Comparison of ENCODE assay signal across 11 cellular contexts in genomic region chr5:172414618-172415599, GRCh38. TPM values are rescaled to one million over a fixed set of nuclear protein-coding genes. Genes with fewer than 3 reads are reported as not detected.
DNase-seq lines count a peak whose midpoint lies in the region; ATAC-seq and TF ChIP-seq lines count a peak whose summit lies in the region.
"Had no signal": no experiment of that assay in that cellular context is flagged by ENCODE, and none has a peak within 500 bp of the region (broad histone marks: within the 10 kb centered on the region; RNA-seq: fewer than 3 reads in every experiment).

No MANE protein-coding gene starts in this region.

- TF ChIP-seq POLR2A in adrenal gland (IDR thresholded peaks at IDR 0.05), result peak in 1 of 2 donors; percentile 68
- no peak for TF ChIP-seq POLR2A in stomach (IDR thresholded peaks at IDR 0.05)

- H3K4me1 ChIP-seq in GM23338 (ENCODE audit: insufficient read depth) (peaks cover 4% of the 10 kb centered on the region; the same call in 1 of the 2 replicates), adrenal gland (replicated peaks in 1 of 2) (peaks cover 77 to 87% of the 10 kb centered on the region in 2 donors), stomach (peaks cover 31 to 83% (median 59%) of the 10 kb centered on the region in 4 donors)

- H3K36me3 ChIP-seq in GM23338 (ENCODE audit: insufficient read depth) (no peaks in the 10 kb centered on the region; the same call in none of the 2 replicates), adrenal gland (replicated peaks in 1 of 2) (no peaks in the 10 kb centered on the region), stomach (peaks cover 0 to 6% (median 0%) of the 10 kb centered on the region in 4 donors)

- no peak overlapping the region for H2AFZ ChIP-seq in GM23338

- intact Hi-C loops in adrenal gland (cut with DNase I) (no loop called here), stomach (cut with DNase I; ENCODE audit: low total_unique reads) (no loop called here)
- intact Hi-C loops in activated CD4-positive, alpha-beta T cell treated with anti-CD3 and anti-CD28 coated beads, Interleukin-2, amount 10 ng/mL, durations not matched to agents 24 days and 14 days (cut with micrococcal nuclease), result loop anchor here (5.0 kb wide), 4 partner anchors 193 to 642 kb away; partner anchors contain the start of genes CREBRF and STK10

- peaks cover 37% of the 10 kb centered on the region for H3K36me3 Mint-ChIP-seq in GM23338 (ENCODE audit: low read depth)
- no peaks in the 10 kb centered on the region for H3K36me3 Mint-ChIP-seq in activated CD4-positive, alpha-beta T cell treated with anti-CD3 and anti-CD28 coated beads, Interleukin-2, amount 10 ng/mL, durations not matched to agents 24 days and 14 days (ENCODE audit: low read depth)

- no peak overlapping the region for H3K4me2 ChIP-seq in GM23338

- whole genome bisulfite sequencing in adrenal gland, 4 donors, result 28 to 41% (median 34%) methylated on average over 8 to 13 of the region's 13 CpGs
- 56 to 73% (median 66%) methylated on average over 11 to 13 of the region's 13 CpGs for WGBS in stomach, 5 donors

- no peaks in the 10 kb centered on the region; the same call in none of the 2 replicates for H4K20me1 ChIP-seq in GM23338 (replicated peaks; ENCODE audit: insufficient read depth)

- H3K4me3 ChIP-seq in GM23338, result no peak overlapping the region
- H3K4me3 ChIP-seq in adrenal gland, result no peak overlapping the region
- H3K4me3 ChIP-seq in stomach, result no peak overlapping the region

- no peak for DNase-seq in GM23338 (ENCODE audit: low spot score)
- DNase-seq in adrenal gland, result peak; percentile 77 to 91 (median 88)
- DNase-seq in kidney tubule cell (ENCODE audit: low spot score), result peak; percentile 16
- DNase-seq in stomach, result no peak
- DNase-seq in NOMO-1 (lab: John Stamatoyannopoulos, UW; ENCODE audit: unreplicated experiment in 2 of 2), result no peak
- DNase-seq in stimulated activated CD4-positive, alpha-beta T cell treated with anti-CD3 and anti-CD28 coated beads, Interleukin-4, amount 100 ng/mL, for 4 hours, result no peak
- no peak for DNase-seq in activated CD4-positive, alpha-beta T cell treated with anti-CD3 and anti-CD28 coated beads, Interleukin-2, amount 10 ng/mL, durations not matched to agents 24 days and 14 days
- DNase-seq: activated CD4-positive, CD25-positive, alpha-beta regulatory T cell treated with anti-CD3 and anti-CD28 coated beads, Interleukin-2, amount 50 U/mL, for 72 hours; NCI-H1436 treated with DMSO at 0.1 percent for 48 hours had no signal

- no peaks in the 10 kb centered on the region for H3K79me2 ChIP-seq in GM23338 (replicated peaks; ENCODE audit: insufficient read depth)

- no peaks in the 10 kb centered on the region for H3F3A ChIP-seq in GM23338 (replicated peaks; ENCODE audit: low read depth)

- TF ChIP-seq EP300 in stomach (IDR thresholded peaks at IDR 0.05), result no peak

- no peaks in the 10 kb centered on the region for H3K9me2 ChIP-seq in GM23338 (ENCODE audit: insufficient read depth)

- no peak overlapping the region for H3K4me3 Mint-ChIP-seq in GM23338
- no peak overlapping the region for H3K4me3 Mint-ChIP-seq in activated CD4-positive, alpha-beta T cell treated with anti-CD3 and anti-CD28 coated beads, Interleukin-2, amount 10 ng/mL, durations not matched to agents 24 days and 14 days

- no peak for ATAC-seq in GM23338
- ATAC-seq in GM18858 (IDR thresholded peaks at IDR 0.05; ENCODE audit: unreplicated experiment), result no peak
- ATAC-seq: HCT116 had no signal

- H3K4me1 Mint-ChIP-seq in GM23338, result peaks cover 23% of the 10 kb centered on the region
- H3K4me1 Mint-ChIP-seq in activated CD4-positive, alpha-beta T cell treated with anti-CD3 and anti-CD28 coated beads, Interleukin-2, amount 10 ng/mL, durations not matched to agents 24 days and 14 days, result peaks cover 29% of the 10 kb centered on the region

- H3K27me3 Mint-ChIP-seq in GM23338 (ENCODE audit: insufficient read depth, low read depth, poor library complexity), result peaks cover 7% of the 10 kb centered on the region
- peaks cover 6% of the 10 kb centered on the region for H3K27me3 Mint-ChIP-seq in activated CD4-positive, alpha-beta T cell treated with anti-CD3 and anti-CD28 coated beads, Interleukin-2, amount 10 ng/mL, durations not matched to agents 24 days and 14 days

- H3K9me3 ChIP-seq in adrenal gland (replicated peaks in 1 of 3) (no peaks in the 10 kb centered on the region), stomach (no peaks in the 10 kb centered on the region)

- TF ChIP-seq CTCF in GM23338 (conservative IDR thresholded peaks at IDR 0.05; ENCODE audit: low read depth in 2 of 2) (no peak), adrenal gland (IDR thresholded peaks at IDR 0.05) (no peak), stomach (IDR thresholded peaks at IDR 0.05) (no peak)

- H3K9me3 Mint-ChIP-seq in GM23338, result no peaks in the 10 kb centered on the region
- H3K9me3 Mint-ChIP-seq in activated CD4-positive, alpha-beta T cell treated with anti-CD3 and anti-CD28 coated beads, Interleukin-2, amount 10 ng/mL, durations not matched to agents 24 days and 14 days, result no peaks in the 10 kb centered on the region

- no peaks in the 10 kb centered on the region for H3K27me3 ChIP-seq in GM23338 (ENCODE audit: insufficient read depth)
- H3K27me3 ChIP-seq in adrenal gland, result no peaks in the 10 kb centered on the region
- H3K27me3 ChIP-seq in stomach, result no peaks in the 10 kb centered on the region

- H3K27ac ChIP-seq in GM23338 (ENCODE audit: low read depth) (no peak overlapping the region), adrenal gland (peak overlapping the region; percentile 4 to 95 (median 78)), stomach (peak overlapping the region in 4 of 5 donors; percentile 52 to 94 (median 84))

- peak overlapping the region; percentile 76; the same call in 1 of the 2 replicates for H3K27ac Mint-ChIP-seq in GM23338
- no peak overlapping the region for H3K27ac Mint-ChIP-seq in activated CD4-positive, alpha-beta T cell treated with anti-CD3 and anti-CD28 coated beads, Interleukin-2, amount 10 ng/mL, durations not matched to agents 24 days and 14 days

TF ChIP-seq in GM23338, 12 proteins besides CTCF, POLR2A, EP300 and RAD21:
- TF ChIP-seq REST (IDR thresholded peaks at IDR 0.05; ENCODE audit: unreplicated experiment) (no peak), POLR2AphosphoS5 (IDR thresholded peaks at IDR 0.05; ENCODE audit: low read depth) (no peak), ZNF331 (CRISPR knock-in tag; IDR thresholded peaks at IDR 0.05; ENCODE audit: low read depth) (no peak), JUNB (IDR thresholded peaks at IDR 0.05; ENCODE audit: unreplicated experiment) (no peak)
TF ChIP-seq in GM23338: peak in this region for 0.

RNA-seq across cellular contexts. Expression of gene SH3PXD2B, which starts 39.4 kb away (rescaled TPM):
- total RNA-seq in GM23338 (2014; rRNA removed; shearing (Covaris generic)), result 50.1 and 52.5 TPM in 2 replicates
- polyA plus RNA-seq in GM23338 (2016; fragmentation: Nextera tagmentation; extraction: Ambion mirVana), result 40.2 and 48.0 TPM in 2 replicates
- 100 to 1,000 TPM in 1 of 8 donors, 10 to 100 TPM in 7; 41.1 to 111 (median 64.7) TPM for total RNA-seq in adrenal gland
- polyA plus RNA-seq in adrenal gland, result 10 to 100 TPM; 15.2 to 37.9 (median 28.4) TPM
- 10 to 100 TPM in 4 of 5 donors, 1 to 10 TPM in 1; 7.2 to 63.0 (median 35.1) TPM for total RNA-seq in stomach
- polyA plus RNA-seq in stomach, result 10 to 100 TPM in 1 of 3 donors, 1 to 10 TPM in 2; 6.7 to 15.8 (median 7.4) TPM
- 0.16 and 0.19 TPM in 2 replicates for total RNA-seq in activated CD4-positive, alpha-beta T cell treated with anti-CD3 and anti-CD28 coated beads, Interleukin-2, amount 10 ng/mL, durations not matched to agents 24 days and 14 days

Comparison
In these comparisons a context has a peak if more than half of its experiments do, and no peak if none do; other contexts are left out.
1. DNase-seq: peak in adrenal gland (7 of 7) and kidney tubule cell (single experiment); none in GM23338 (single experiment), stomach (single experiment), NOMO-1 (0 of 2), stimulated activated CD4-positive, alpha-beta T cell treated with anti-CD3 and anti-CD28 coated beads, Interleukin-4, amount 100 ng/mL, for 4 hours (0 of 2) and activated CD4-positive, alpha-beta T cell treated with anti-CD3 and anti-CD28 coated beads, Interleukin-2, amount 10 ng/mL, durations not matched to agents 24 days and 14 days (single experiment).